In the genomic region with DNA sequence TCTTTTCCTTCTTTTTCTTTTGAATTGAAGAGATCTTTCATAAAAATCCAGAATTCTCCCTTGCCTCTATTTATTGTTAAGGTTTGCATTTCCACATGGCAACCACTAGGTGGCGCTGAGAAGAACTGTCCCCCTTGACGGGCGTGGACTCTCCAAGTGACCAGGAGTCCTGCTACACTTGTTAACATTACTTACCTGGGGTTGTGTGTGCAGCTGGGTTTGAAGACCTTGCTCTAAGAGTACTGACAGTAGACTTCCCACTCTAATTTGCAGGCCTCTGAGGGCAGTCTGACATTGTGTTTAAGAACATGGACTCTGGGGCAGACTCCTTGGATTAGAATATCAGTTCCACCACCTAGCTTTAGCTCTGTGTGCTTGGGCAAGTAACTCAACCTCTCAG, we compare ENCODE assay signal across 8 cellular contexts. TPM values are rescaled to one million over a fixed set of nuclear protein-coding genes. Genes with fewer than 3 reads are reported as not detected.
DNase-seq lines count a peak whose midpoint lies in the region; ATAC-seq, FAIRE-seq and TF ChIP-seq lines count a peak whose summit lies in the region.

No MANE protein-coding gene starts in this region.

- peaks cover 45% of the 10 kb centered on the region for H3K36me3 Mint-ChIP-seq in activated CD8-positive, alpha-beta T cell treated with anti-CD3 and anti-CD28 coated beads, Interleukin-2, amount 10 ng/mL, durations not matched to agents 7 days and 5 days (ENCODE audit: low read depth)

- H3K9me3 Mint-ChIP-seq in activated CD8-positive, alpha-beta T cell treated with anti-CD3 and anti-CD28 coated beads, Interleukin-2, amount 10 ng/mL, durations not matched to agents 7 days and 5 days (ENCODE audit: insufficient read depth): no peaks in the 10 kb centered on the region

- no peaks in the 10 kb centered on the region for H3K27me3 Mint-ChIP-seq in activated CD8-positive, alpha-beta T cell treated with anti-CD3 and anti-CD28 coated beads, Interleukin-2, amount 10 ng/mL, durations not matched to agents 7 days and 5 days (ENCODE audit: low read depth)

- H3K4me1 ChIP-seq in esophagus squamous epithelium (peaks cover 0 to 7% (median 0%) of the 10 kb centered on the region in 3 donors), small intestine (ENCODE audit: control insufficient read depth in 2 of 2, insufficient read depth in 1 of 2, low read depth in 1 of 2, low read length in 1 of 2) (peaks cover 2 to 10% of the 10 kb centered on the region in 2 donors)

- H3K9me3 ChIP-seq in esophagus squamous epithelium (no peaks in the 10 kb centered on the region), small intestine (ENCODE audit: control insufficient read depth, low read depth) (no peaks in the 10 kb centered on the region)

- H3K4me3 ChIP-seq in LNCaP clone FGC (ENCODE audit: low read depth, low read length) (no peak overlapping the region), esophagus squamous epithelium (no peak overlapping the region), small intestine (ENCODE audit: low read depth in 1 of 2, low read length in 2 of 2) (no peak overlapping the region)

- no peak overlapping the region for H3K27ac ChIP-seq in esophagus squamous epithelium
- no peak overlapping the region for H3K27ac ChIP-seq in small intestine (ENCODE audit: low read depth in 1 of 2, low read length in 1 of 2)

- ATAC-seq in GM19023 (IDR thresholded peaks at IDR 0.05; ENCODE audit: unreplicated experiment) (peak; percentile 80), GM21786 (IDR thresholded peaks at IDR 0.05; ENCODE audit: unreplicated experiment) (no peak)
- ATAC-seq in activated CD8-positive, alpha-beta T cell treated with anti-CD3 and anti-CD28 coated beads, Interleukin-2, amount 10 ng/mL, durations not matched to agents 7 days and 5 days: peak; percentile 57

- TF ChIP-seq POLR2A in esophagus squamous epithelium (IDR thresholded peaks at IDR 0.05): no peak

- peak overlapping the region; percentile 25 for H3K27ac Mint-ChIP-seq in activated CD8-positive, alpha-beta T cell treated with anti-CD3 and anti-CD28 coated beads, Interleukin-2, amount 10 ng/mL, durations not matched to agents 7 days and 5 days

- CTCF ChIA-PET in activated CD8-positive, alpha-beta T cell treated with anti-CD3 and anti-CD28 coated beads, Interleukin-2, amount 10 ng/mL, durations not matched to agents 7 days and 5 days (lab: Charles Lee): interaction anchor here (0.7 to 3.8 kb wide), 30 partner anchors 10 to 181 kb away, joined by 3 to 20 read pairs (median 4); partner anchors contain the start of gene GPRIN3

- H3K4me1 Mint-ChIP-seq in activated CD8-positive, alpha-beta T cell treated with anti-CD3 and anti-CD28 coated beads, Interleukin-2, amount 10 ng/mL, durations not matched to agents 7 days and 5 days (ENCODE audit: low read depth): peaks cover 64% of the 10 kb centered on the region

- no peaks in the 10 kb centered on the region for H3K27me3 ChIP-seq in esophagus squamous epithelium
- no peaks in the 10 kb centered on the region for H3K27me3 ChIP-seq in small intestine (ENCODE audit: control insufficient read depth in 2 of 2, insufficient read depth in 2 of 2, low read length in 2 of 2)

- peak; percentile 27 to 32 for DNase-seq in AML-193 (lab: John Stamatoyannopoulos, UW)
- peak; percentile 3 for DNase-seq in LNCaP clone FGC (ENCODE audit: low read depth)
- peak; percentile 53 for DNase-seq in activated CD8-positive, alpha-beta T cell treated with anti-CD3 and anti-CD28 coated beads, Interleukin-2, amount 10 ng/mL, durations not matched to agents 7 days and 5 days
- no peak for DNase-seq in esophagus squamous epithelium (lab: John Stamatoyannopoulos, UW)
- peak; percentile 48 for DNase-seq in small intestine
- no peak for DNase-seq in GOT3 (lab: John Stamatoyannopoulos, UW)

- intact Hi-C loops in esophagus squamous epithelium (cut with DNase I): no loop called here

- no peaks in the 10 kb centered on the region for H3K36me3 ChIP-seq in esophagus squamous epithelium
- no peaks in the 10 kb centered on the region for H3K36me3 ChIP-seq in small intestine (ENCODE audit: control insufficient read depth in 2 of 2, insufficient read depth in 2 of 2, low read length in 2 of 2)

- TF ChIP-seq CTCF in LNCaP clone FGC (IDR thresholded peaks at IDR 0.05; ENCODE audit: control insufficient read depth, extremely low read depth, insufficient read depth) (peak; percentile 78), esophagus squamous epithelium (IDR thresholded peaks at IDR 0.05) (peak; percentile 41 to 71 (median 66))

- POLR2A ChIA-PET in activated CD8-positive, alpha-beta T cell treated with anti-CD3 and anti-CD28 coated beads, Interleukin-2, amount 10 ng/mL, durations not matched to agents 7 days and 5 days (lab: Charles Lee): interaction anchor here (1.0 kb wide), 1 partner anchor 52 kb away, joined by 3 read pairs; the partner anchor contains the start of gene GPRIN3

- FAIRE-seq in small intestine (lab: Jason Lieb, UNC): no peak

- 0 to 4% methylated on average over 3 of the region's 3 CpGs for WGBS in esophagus squamous epithelium, 2 donors
- 24 to 34% (median 28%) methylated on average over 3 of the region's 3 CpGs for WGBS in small intestine, 3 donors

- H3K4me3 Mint-ChIP-seq in activated CD8-positive, alpha-beta T cell treated with anti-CD3 and anti-CD28 coated beads, Interleukin-2, amount 10 ng/mL, durations not matched to agents 7 days and 5 days: no peak overlapping the region

RNA-seq across cellular contexts. Expression of gene GPRIN3, which starts 52.8 kb away (rescaled TPM):
- total RNA-seq in activated CD8-positive, alpha-beta T cell treated with anti-CD3 and anti-CD28 coated beads, Interleukin-2, amount 10 ng/mL, durations not matched to agents 7 days and 5 days: 10 to 100 TPM; 40.6 to 40.8 TPM
- 1 to 10 TPM in 3 of 4 donors, under 1 TPM in 1; 0.83 to 4.2 (median 1.9) TPM for total RNA-seq in esophagus squamous epithelium
- polyA plus RNA-seq in small intestine: 1 to 10 TPM; 1.4 to 3.7 (median 2.2) TPM

Comparison
In these comparisons a context has a peak if more than half of its experiments do, and no peak if none do; other contexts are left out.
1. DNase-seq: peak in AML-193 (2 of 2), LNCaP clone FGC (single experiment), activated CD8-positive, alpha-beta T cell treated with anti-CD3 and anti-CD28 coated beads, Interleukin-2, amount 10 ng/mL, durations not matched to agents 7 days and 5 days (single experiment) and small intestine (single experiment); none in esophagus squamous epithelium (single experiment) and GOT3 (single experiment).
2. RNA of gene GPRIN3, which starts 52.8 kb away (total RNA-seq): 40.6 to 40.8 TPM in activated CD8-positive, alpha-beta T cell treated with anti-CD3 and anti-CD28 coated beads, Interleukin-2, amount 10 ng/mL, durations not matched to agents 7 days and 5 days; 0.83 to 4.2 TPM in esophagus squamous epithelium; every median in the first group is over 4 times any median in the second.